In genomic region chr11:66113132-66113856, GRCh38 we compare ENCODE assay signal across 9 cellular contexts. TPM values are rescaled to one million over a fixed set of nuclear protein-coding genes. Genes with fewer than 3 reads are reported as not detected.
A peak's percentile ranks its signal among the peaks of the same experiment; 100 is the strongest.
DNase-seq lines count a peak whose midpoint lies in the region; ATAC-seq lines count a peak whose summit lies in the region.
"Had no signal": no experiment of that assay in that cellular context is flagged by ENCODE, and none has a peak within 500 bp of the region (broad histone marks: within the 10 kb centered on the region; RNA-seq: fewer than 3 reads in every experiment).

No MANE protein-coding gene starts in this region.

- peak overlapping the region; percentile 94 for H3K27ac Mint-ChIP-seq in T-helper 17 cell

- peak overlapping the region; percentile 65 for H3K4me3 Mint-ChIP-seq in T-helper 17 cell

- peak; percentile 76 for DNase-seq in A172 (ENCODE audit: low spot score)
- DNase-seq in GM04504 (ENCODE audit: low read depth): peak; percentile 46
- DNase-seq in T-helper 17 cell: no peak
- DNase-seq in glomerular visceral epithelial cell (ENCODE audit: extremely low spot score): peak; percentile 59
- DNase-seq in NCI-H2081 (lab: John Stamatoyannopoulos, UW): no peak
- DNase-seq in effector CD4-positive, alpha-beta T cell: no peak
- no peak for DNase-seq in stimulated activated CD4-positive, alpha-beta T cell treated with anti-CD3 and anti-CD28 coated beads, Interleukin-12 subunit alpha, Interleukin-12 subunit beta, amount 100 ng/mL, for 4 hours
- DNase-seq: psoas muscle had no signal

- ATAC-seq in T-helper 17 cell (no peak), HG02981 (IDR thresholded peaks at IDR 0.05; ENCODE audit: unreplicated experiment) (no peak)
- ATAC-seq: psoas muscle had no signal

- H3K27me3 Mint-ChIP-seq in T-helper 17 cell: no peaks in the 10 kb centered on the region

- H3K4me1 Mint-ChIP-seq in T-helper 17 cell: peaks cover 77% of the 10 kb centered on the region

- H3K9me3 ChIP-seq in T-helper 17 cell (ENCODE audit: control insufficient read depth, low read length, poor library complexity, severe bottlenecking): no peaks in the 10 kb centered on the region
- H3K9me3 ChIP-seq: psoas muscle had no signal

- peaks cover 4% of the 10 kb centered on the region for H3K36me3 Mint-ChIP-seq in T-helper 17 cell (ENCODE audit: low read depth)

RNA-seq across cellular contexts. Expression of gene PACS1, which starts 43.2 kb away (rescaled TPM):
- total RNA-seq in A172 (2014; rRNA removed; shearing (Covaris generic)): 15.1 and 18.0 TPM in 2 replicates
- 100 to 1,000 TPM; 215 to 227 TPM for total RNA-seq in T-helper 17 cell

Comparison
In these comparisons a context has a peak if more than half of its experiments do, and no peak if none do; other contexts are left out.
1. DNase-seq: peak in A172 (single experiment), GM04504 (single experiment) and glomerular visceral epithelial cell (single experiment); none in T-helper 17 cell (0 of 3), NCI-H2081 (0 of 2), effector CD4-positive, alpha-beta T cell (single experiment) and stimulated activated CD4-positive, alpha-beta T cell treated with anti-CD3 and anti-CD28 coated beads, Interleukin-12 subunit alpha, Interleukin-12 subunit beta, amount 100 ng/mL, for 4 hours (single experiment).
2. RNA of gene PACS1, which starts 43.2 kb away (total RNA-seq): 215 to 227 TPM in T-helper 17 cell; 15.1 to 18.0 TPM in A172; every median in the first group is over 10 times any median in the second.